In genomic region chr16:75218256-75219076, GRCh38 we compare ENCODE assay signal across 8 cellular contexts. TPM values are rescaled to one million over a fixed set of nuclear protein-coding genes. Genes with fewer than 3 reads are reported as not detected.
DNase-seq lines count a peak whose midpoint lies in the region; ATAC-seq, FAIRE-seq and TF ChIP-seq lines count a peak whose summit lies in the region.

Gene CTRB1 (plus strand): TSS chr16:75218988. CDS start chr16:75219008, 20 bp downstream.

- H3K36me3 ChIP-seq in small intestine (ENCODE audit: control insufficient read depth in 2 of 2, insufficient read depth in 2 of 2, low read length in 2 of 2), result no peaks in the 10 kb centered on the region

- DNase-seq in GM12892 (ENCODE audit: insufficient read length) (peak; percentile 42), LHCN-M2 (ENCODE audit: low read depth) (peak; percentile 20), medulla oblongata (ENCODE audit: extremely low spot score) (peak; percentile 37), DMS 273 (lab: John Stamatoyannopoulos, UW; ENCODE audit: unreplicated experiment) (no peak), small intestine (no peak), NCI-H1092 (lab: John Stamatoyannopoulos, UW) (no peak)
- no peak for DNase-seq in activated effector memory CD4-positive, alpha-beta T cell treated with Interleukin-2 at 50 U/mL for 16 hours

- FAIRE-seq in GM12892 (lab: Jason Lieb, UNC), result no peak
- no peak for FAIRE-seq in small intestine (lab: Jason Lieb, UNC)

- WGBS in small intestine, 3 donors, result 78 to 79% (median 78%) methylated on average over 17 to 19 of the region's 19 CpGs

- no peak within 1 kb of the TSS for H3K27ac ChIP-seq in small intestine (ENCODE audit: low read depth in 1 of 2, low read length in 1 of 2)

- H3K4me3 ChIP-seq in small intestine (ENCODE audit: low read depth in 1 of 2, low read length in 2 of 2), result no peak within 1 kb of the TSS

- H3K9me3 ChIP-seq in small intestine (ENCODE audit: control insufficient read depth, low read depth), result no peaks in the 10 kb centered on the region

- H3K4me1 ChIP-seq in small intestine (ENCODE audit: control insufficient read depth in 2 of 2, insufficient read depth in 1 of 2, low read depth in 1 of 2, low read length in 1 of 2), result no peaks in the 10 kb centered on the region

- TF ChIP-seq POLR2A in GM12892 (IDR thresholded peaks at IDR 0.05; ENCODE audit: low read depth, low read length), result no peak

- ATAC-seq in GM21360 (IDR thresholded peaks at IDR 0.05; ENCODE audit: unreplicated experiment), result peak; percentile 48

- no peaks in the 10 kb centered on the region for H3K27me3 ChIP-seq in small intestine (ENCODE audit: control insufficient read depth in 2 of 2, insufficient read depth in 2 of 2, low read length in 2 of 2)

RNA-seq across cellular contexts. Expression of gene CTRB1, which starts in this region (rescaled TPM):
- not detected for polyA plus RNA-seq in GM12892 (2012; ENCODE audit: missing spikeins)
- not detected in 2 replicates for total RNA-seq in LHCN-M2 (2014; rRNA removed)
- not detected for polyA plus RNA-seq in LHCN-M2 (2012)
- 10 to 100 TPM in 1 of 3 donors, 1 to 10 TPM in 1, under 1 TPM in 1; 0.27 to 23.7 (median 7.0) TPM for polyA plus RNA-seq in small intestine

Comparison
In these comparisons a context has a peak if more than half of its experiments do, and no peak if none do; other contexts are left out.
1. Peak in DNase-seq in LHCN-M2; RNA of the gene not detected or under 1 TPM.
2. DNase-seq: peak in GM12892 (single experiment) and medulla oblongata (single experiment); none in DMS 273 (single experiment), small intestine (single experiment), activated effector memory CD4-positive, alpha-beta T cell treated with Interleukin-2 at 50 U/mL for 16 hours (single experiment) and NCI-H1092 (single experiment).